Comparison of ENCODE assay signal across 8 cellular contexts in the genomic region with DNA sequence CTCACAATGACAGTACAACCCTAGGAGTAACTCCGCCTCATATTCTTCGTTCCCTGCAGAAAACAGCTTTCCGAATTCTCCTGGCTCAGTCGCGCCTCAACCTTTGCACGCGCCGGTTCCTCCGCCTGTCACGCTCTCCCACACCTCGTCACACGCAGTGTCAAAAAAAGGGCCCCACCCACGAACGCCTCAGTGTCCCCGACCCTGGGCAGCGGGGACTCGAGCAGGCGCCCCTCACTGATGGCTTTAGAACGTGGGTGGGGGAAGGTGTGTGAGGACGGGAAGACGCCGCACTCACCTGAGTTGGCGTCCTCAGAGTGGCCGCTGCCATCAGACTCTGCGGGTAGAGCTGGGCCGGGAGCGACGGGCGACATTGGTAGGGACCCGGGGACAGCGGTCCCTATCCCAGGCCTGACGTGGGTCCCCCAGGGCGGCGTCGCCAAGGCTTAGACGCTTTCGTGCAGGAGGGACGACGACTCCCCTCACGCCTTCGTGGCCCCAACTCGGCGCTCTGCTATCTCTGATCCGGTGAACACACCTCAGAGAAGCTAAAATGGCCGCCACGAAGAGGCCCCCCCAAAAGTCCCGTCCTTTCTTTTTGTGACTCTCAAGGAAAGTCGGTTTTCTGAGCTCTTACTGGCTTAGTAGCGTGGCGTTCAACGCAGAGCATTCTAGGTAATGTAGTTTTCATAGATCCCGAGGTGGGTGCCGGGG. TPM values are rescaled to one million over a fixed set of nuclear protein-coding genes. Genes with fewer than 3 reads are reported as not detected.
DNase-seq lines count a peak whose midpoint lies in the region; ATAC-seq lines count a peak whose summit lies in the region.

TSS of gene ZNF154 (minus strand) at position 564 of the 714 bp plus-strand sequence. CDS start at position 331, 233 bp downstream.

- WGBS in neuronal stem cell (ENCODE audit: extremely low coverage in 2 of 2, insufficient read length in 2 of 2, insufficient replicate concordance in 1 of 2), 2 donors: no CpG with 5 or more reads among the region's 53 CpGs

- H3K27ac ChIP-seq in HUES6 (ENCODE audit: low read depth, low read length) (peak within 1 kb of the TSS; percentile 68; the same call in 1 of the 2 replicates), neuronal stem cell (replicated peaks; ENCODE audit: low read length) (peak within 1 kb of the TSS; percentile 60)

- DNase-seq in activated naive CD8-positive, alpha-beta T cell treated with anti-CD3 and anti-CD28 coated beads for 36 hours: peak; percentile 68
- no peak for DNase-seq in Right ventricle myocardium inferior (ENCODE audit: missing footprints)
- peak; percentile 77 for DNase-seq in neuronal stem cell (ENCODE audit: low spot score)
- peak; percentile 65 for DNase-seq in ureter (ENCODE audit: low spot score)
- DNase-seq in NOMO-1 (lab: John Stamatoyannopoulos, UW; ENCODE audit: unreplicated experiment in 2 of 2): no peak
- DNase-seq in NCI-H2107 (lab: John Stamatoyannopoulos, UW): no peak
- DNase-seq in NCI-H2081 treated with DMSO at 0.1 percent for 48 hours (lab: John Stamatoyannopoulos, UW): no peak

- peaks cover 2% of the 10 kb centered on the region; the same call in 1 of the 2 replicates for H3K4me1 ChIP-seq in HUES6 (ENCODE audit: control insufficient read depth, insufficient read depth, low read length)
- peaks cover 0 to 8% of the 10 kb centered on the region in 2 donors for H3K4me1 ChIP-seq in neuronal stem cell (ENCODE audit: control insufficient read depth in 2 of 2, insufficient read depth in 1 of 2, low read depth in 1 of 2, low read length in 2 of 2)

- H2BK5ac ChIP-seq in neuronal stem cell (ENCODE audit: low read length): no peak within 1 kb of the TSS

- peak within 1 kb of the TSS; percentile 100 for H4K8ac ChIP-seq in neuronal stem cell (ENCODE audit: low read depth, low read length)

- H2BK120ac ChIP-seq in neuronal stem cell (ENCODE audit: low read depth, low read length): no peak within 1 kb of the TSS

- peak within 1 kb of the TSS; percentile 70 for H3K4me2 ChIP-seq in neuronal stem cell (ENCODE audit: insufficient read depth, low read length, poor library complexity, severe bottlenecking)

- no peak within 1 kb of the TSS for H2BK12ac ChIP-seq in neuronal stem cell (ENCODE audit: low read length)

- peak within 1 kb of the TSS; percentile 98 for H3K18ac ChIP-seq in neuronal stem cell (ENCODE audit: low read length)

- H2AFZ ChIP-seq in neuronal stem cell (ENCODE audit: low read length): no peak within 1 kb of the TSS

- peak; percentile 59 for ATAC-seq in Right ventricle myocardium inferior

- H3K36me3 ChIP-seq in HUES6 (ENCODE audit: control insufficient read depth, insufficient read depth, low read length): peaks cover 26% of the 10 kb centered on the region
- H3K36me3 ChIP-seq in neuronal stem cell (replicated peaks in 1 of 2; ENCODE audit: control insufficient read depth in 2 of 2, insufficient read depth in 2 of 2, low read length in 2 of 2): peaks cover 18 to 21% of the 10 kb centered on the region in 2 donors

- no peaks in the 10 kb centered on the region; the same call in 1 of the 2 replicates for H3K9me3 ChIP-seq in HUES6 (ENCODE audit: control insufficient read depth, insufficient read depth, low read depth, low read length)
- H3K9me3 ChIP-seq in neuronal stem cell (replicated peaks in 1 of 2; ENCODE audit: control insufficient read depth in 2 of 2, insufficient read depth in 1 of 2, low read depth in 1 of 2, low read length in 2 of 2): peaks cover 4 to 24% of the 10 kb centered on the region in 2 donors

- H3K27me3 ChIP-seq in HUES6 (ENCODE audit: control insufficient read depth, insufficient read depth, low read length): no peaks in the 10 kb centered on the region
- H3K27me3 ChIP-seq in neuronal stem cell (ENCODE audit: control insufficient read depth in 3 of 3, insufficient read depth in 3 of 3, low read depth in 1 of 3, low read length in 3 of 3): no peaks in the 10 kb centered on the region

- peaks cover 39% of the 10 kb centered on the region for H3K9me3 Mint-ChIP-seq in activated naive CD8-positive, alpha-beta T cell treated with anti-CD3 and anti-CD28 coated beads for 36 hours

- no peak within 1 kb of the TSS for H2BK15ac ChIP-seq in neuronal stem cell (ENCODE audit: low read length)

- H3K9ac ChIP-seq in HUES6 (ENCODE audit: low read length) (peak within 1 kb of the TSS; percentile 69), neuronal stem cell (ENCODE audit: low read depth, low read length, poor library complexity) (peak within 1 kb of the TSS; percentile 95)

- peaks cover 34% of the 10 kb centered on the region for H3K4me1 Mint-ChIP-seq in activated naive CD8-positive, alpha-beta T cell treated with anti-CD3 and anti-CD28 coated beads for 36 hours

- H3K27me3 Mint-ChIP-seq in activated naive CD8-positive, alpha-beta T cell treated with anti-CD3 and anti-CD28 coated beads for 36 hours: no peaks in the 10 kb centered on the region

- H3K4me3 ChIP-seq in HUES6 (ENCODE audit: low read depth, low read length) (peak within 1 kb of the TSS; percentile 88), neuronal stem cell (ENCODE audit: low read length in 2 of 2) (peak within 1 kb of the TSS in 1 of 2 donors; percentile 96)

- H3K27ac Mint-ChIP-seq in activated naive CD8-positive, alpha-beta T cell treated with anti-CD3 and anti-CD28 coated beads for 36 hours: peak within 1 kb of the TSS; percentile 93

- peaks cover 56% of the 10 kb centered on the region for H3K36me3 Mint-ChIP-seq in activated naive CD8-positive, alpha-beta T cell treated with anti-CD3 and anti-CD28 coated beads for 36 hours

- intact Hi-C loops in Right ventricle myocardium inferior (cut with DNase I): no loop called here

- H3K23ac ChIP-seq in neuronal stem cell (ENCODE audit: low read depth, low read length, poor library complexity): peak within 1 kb of the TSS; percentile 76

- H4K91ac ChIP-seq in neuronal stem cell (ENCODE audit: low read depth, low read length, poor library complexity): no peak within 1 kb of the TSS

- H2AK5ac ChIP-seq in neuronal stem cell (ENCODE audit: low read depth, low read length): peak within 1 kb of the TSS; percentile 36

- H3K4me3 Mint-ChIP-seq in activated naive CD8-positive, alpha-beta T cell treated with anti-CD3 and anti-CD28 coated beads for 36 hours: peak within 1 kb of the TSS; percentile 97

- H3K4ac ChIP-seq in neuronal stem cell (ENCODE audit: low read length): no peak within 1 kb of the TSS

- peak within 1 kb of the TSS; percentile 60 for H3K14ac ChIP-seq in neuronal stem cell (ENCODE audit: low read length)

- peaks cover 11% of the 10 kb centered on the region for H3K79me1 ChIP-seq in neuronal stem cell (ENCODE audit: low read depth, low read length)

RNA-seq across cellular contexts. Expression of gene ZNF154, which starts in this region (rescaled TPM):
- 1 to 10 TPM; 6.3 to 6.7 TPM for total RNA-seq in activated naive CD8-positive, alpha-beta T cell treated with anti-CD3 and anti-CD28 coated beads for 36 hours
- 3.3 TPM for total RNA-seq in Right ventricle myocardium inferior
- 8.4 TPM for polyA plus RNA-seq in neuronal stem cell (2013, experiment 1 of 2)
- 8.3 TPM for polyA plus RNA-seq in neuronal stem cell (2013, experiment 2 of 2)
- total RNA-seq in ureter: 14.2 TPM

Comparison
In these comparisons a context has a peak if more than half of its experiments do, and no peak if none do; other contexts are left out.
1. DNase-seq: peak in activated naive CD8-positive, alpha-beta T cell treated with anti-CD3 and anti-CD28 coated beads for 36 hours (single experiment), neuronal stem cell (single experiment) and ureter (single experiment); none in Right ventricle myocardium inferior (single experiment), NOMO-1 (0 of 2), NCI-H2107 (single experiment) and NCI-H2081 treated with DMSO at 0.1 percent for 48 hours (single experiment).